9 cellular contexts compared by ENCODE assay signal in genomic region chr9:33458444-33458843, GRCh38. TPM values are rescaled to one million over a fixed set of nuclear protein-coding genes. Genes with fewer than 3 reads are reported as not detected.
DNase-seq lines count a peak whose midpoint lies in the region; ATAC-seq, FAIRE-seq and TF ChIP-seq lines count a peak whose summit lies in the region.
"Had no signal": no experiment of that assay in that cellular context is flagged by ENCODE, and none has a peak within 500 bp of the region (broad histone marks: within the 10 kb centered on the region; RNA-seq: fewer than 3 reads in every experiment).

No MANE protein-coding gene starts in this region.

- no peaks in the 10 kb centered on the region for H3K9me3 ChIP-seq in upper lobe of right lung

- H3K4me1 ChIP-seq in upper lobe of right lung: no peaks in the 10 kb centered on the region

- H3K36me3 Mint-ChIP-seq in HFFc6 (ENCODE audit: low read depth): 0 out of 2 replicates have a peak, but pooled peaks cover 9% of the 10 kb centered on the region

- no peak overlapping the region for H3K4me3 ChIP-seq in upper lobe of right lung

- TF ChIP-seq CTCF in HFFc6 (IDR thresholded peaks at IDR 0.05) (no peak), upper lobe of right lung (IDR thresholded peaks at IDR 0.05) (no peak)

- DNase-seq in A172 (ENCODE audit: low spot score): peak; percentile 80
- peak; percentile 14 for DNase-seq in HFFc6
- peak; percentile 61 to 69 for DNase-seq in activated CD4-positive, alpha-beta T cell treated with anti-CD3 and anti-CD28 coated beads, Interleukin-2, amount 50 U/mL, for 48 hours
- peak; percentile 23 for DNase-seq in germinal center (ENCODE audit: low spot score)
- no peak for DNase-seq in upper lobe of right lung
- no peak for DNase-seq in COLO829 (ENCODE audit: low spot score)
- DNase-seq in frontal cortex (ENCODE audit: low spot score in 2 of 2): no peak

- H3K27ac ChIP-seq in upper lobe of right lung: peak overlapping the region; percentile 30

- H3K27ac Mint-ChIP-seq in HFFc6: peak overlapping the region; percentile 55; the same call in 1 of the 2 replicates

- ATAC-seq in upper lobe of right lung: peak; percentile 46
- ATAC-seq in HG03045 (IDR thresholded peaks at IDR 0.05; ENCODE audit: unreplicated experiment): no peak

- peaks cover 18% of the 10 kb centered on the region for H3K4me1 Mint-ChIP-seq in HFFc6 (ENCODE audit: low read depth)

- no peaks in the 10 kb centered on the region for H3K9me3 Mint-ChIP-seq in HFFc6

- no peak overlapping the region for H3K4me3 Mint-ChIP-seq in HFFc6

- no peak for FAIRE-seq in frontal cortex (lab: Jason Lieb, UNC)

- intact Hi-C loops in upper lobe of right lung (cut with DNase I): no loop called here

- H3K27me3 ChIP-seq in upper lobe of right lung: no peaks in the 10 kb centered on the region

- H3K27me3 Mint-ChIP-seq in HFFc6 (ENCODE audit: insufficient read depth): peaks cover 2% of the 10 kb centered on the region

- H3K36me3 ChIP-seq in upper lobe of right lung: peaks cover 27% of the 10 kb centered on the region

RNA-seq across cellular contexts. Expression of gene AQP3, which starts 11.1 kb away (rescaled TPM):
- 0.79 and 2.2 TPM in 2 replicates for total RNA-seq in A172 (2014; rRNA removed; shearing (Covaris generic))
- total RNA-seq in HFFc6 (2021; fragmentation: NEBNext Ultra II Directional; extraction: Animal tissue kit (Norgen Biotek cat#: 25700)): under 1 TPM; 0.28 to 0.81 (median 0.53) TPM
- total RNA-seq in upper lobe of right lung (352 TPM), frontal cortex (not detected)

RNA-seq across cellular contexts. Expression of gene NOL6, which starts 15.3 kb away (rescaled TPM):
- 27.0 and 28.1 TPM in 2 replicates for total RNA-seq in A172 (2014; rRNA removed; shearing (Covaris generic))
- total RNA-seq in HFFc6 (2021; fragmentation: NEBNext Ultra II Directional; extraction: Animal tissue kit (Norgen Biotek cat#: 25700)): 10 to 100 TPM; 57.9 to 69.2 (median 62.2) TPM
- total RNA-seq in upper lobe of right lung: 36.4 TPM
- total RNA-seq in frontal cortex: 13.9 TPM

RNA-seq across cellular contexts. Expression of gene AQP7, which starts 56.1 kb away (rescaled TPM):
- 0.12 TPM in 1 of 2 replicates, not detected in the other for total RNA-seq in A172 (2014; rRNA removed; shearing (Covaris generic))
- total RNA-seq in HFFc6 (2021; fragmentation: NEBNext Ultra II Directional; extraction: Animal tissue kit (Norgen Biotek cat#: 25700)): not detected
- 2.4 TPM for total RNA-seq in upper lobe of right lung
- not detected for total RNA-seq in frontal cortex
- total RNA-seq: pulmonary artery endothelial cell had no signal

Comparison
In these comparisons a context has a peak if more than half of its experiments do, and no peak if none do; other contexts are left out.
1. DNase-seq: peak in A172 (single experiment), HFFc6 (single experiment), activated CD4-positive, alpha-beta T cell treated with anti-CD3 and anti-CD28 coated beads, Interleukin-2, amount 50 U/mL, for 48 hours (2 of 2) and germinal center (single experiment); none in upper lobe of right lung (single experiment), COLO829 (single experiment) and frontal cortex (0 of 2).
2. RNA of gene AQP3, which starts 11.1 kb away (total RNA-seq): 352 TPM in upper lobe of right lung (single experiment); 0.79 to 2.2 TPM in A172, 0.28 to 0.81 TPM in HFFc6 and not detected in frontal cortex (single experiment); every median in the first group is over 100 times any median in the second.